Comparison of ENCODE assay signal across 1 cellular context in genomic region chr7:41478187-41478586, GRCh38.
TF ChIP-seq lines count a peak whose summit lies in the region.

No MANE protein-coding gene starts in this region.

TF ChIP-seq in GM12878, 131 proteins besides CTCF, POLR2A, EP300 and RAD21 (continued from another document):
- TF ChIP-seq ZBTB40 (IDR thresholded peaks at IDR 0.05; ENCODE audit: borderline replicate concordance) (no peak), BCL11A (IDR thresholded peaks at IDR 0.05; ENCODE audit: low read depth, low read length) (no peak), MEF2A (IDR thresholded peaks at IDR 0.05; ENCODE audit: insufficient read depth, low read depth, low read length) (0 out of 2 replicates have a peak, but pooled peaks have one; percentile 10), PRDM15 (CRISPR knock-in tag; IDR thresholded peaks at IDR 0.05) (no peak), ELK1 (IDR thresholded peaks at IDR 0.05; ENCODE audit: low read depth, low read length) (no peak), TAF1 (IDR thresholded peaks at IDR 0.05; ENCODE audit: borderline replicate concordance, low read depth, low read length) (no peak), JUNB (IDR thresholded peaks at IDR 0.05) (peak; percentile 71), ASH2L (IDR thresholded peaks at IDR 0.05; ENCODE audit: borderline replicate concordance, low read depth) (no peak), SREBF2 (IDR thresholded peaks at IDR 0.05; ENCODE audit: low read length) (no peak), ZBED1 (IDR thresholded peaks at IDR 0.05; ENCODE audit: borderline replicate concordance) (no peak), GATAD2B (conservative IDR thresholded peaks at IDR 0.05; ENCODE audit: low read depth) (no peak), NBN (IDR thresholded peaks at IDR 0.05) (no peak), HCFC1 (IDR thresholded peaks at IDR 0.05; ENCODE audit: low read length) (no peak), RELB (IDR thresholded peaks at IDR 0.05; ENCODE audit: low read depth) (peak; percentile 15; the same call in 1 of the 2 replicates), ETV6 (conservative IDR thresholded peaks at IDR 0.05 in 1 of 2, IDR thresholded peaks at IDR 0.05 in 1 of 2; ENCODE audit: borderline replicate concordance in 1 of 2, low read depth in 1 of 2) (no peak), NFIC (IDR thresholded peaks at IDR 0.05; ENCODE audit: low read depth, low read length) (peak; percentile 71), BCL3 (IDR thresholded peaks at IDR 0.05; ENCODE audit: borderline replicate concordance, insufficient read depth, low read depth, low read length, poor library complexity, severe bottlenecking) (no peak), LARP7 (IDR thresholded peaks at IDR 0.05) (no peak), SMC3 (IDR thresholded peaks at IDR 0.05; ENCODE audit: borderline replicate concordance, low read length) (no peak)
- TF ChIP-seq, protein P1, sequence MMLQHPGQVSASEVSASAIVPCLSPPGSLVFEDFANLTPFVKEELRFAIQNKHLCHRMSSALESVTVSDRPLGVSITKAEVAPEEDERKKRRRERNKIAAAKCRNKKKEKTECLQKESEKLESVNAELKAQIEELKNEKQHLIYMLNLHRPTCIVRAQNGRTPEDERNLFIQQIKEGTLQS (IDR thresholded peaks at IDR 0.05; ENCODE audit: borderline replicate concordance, extremely low read depth, low read depth, low read length): no peak
- TF ChIP-seq, protein P2, sequence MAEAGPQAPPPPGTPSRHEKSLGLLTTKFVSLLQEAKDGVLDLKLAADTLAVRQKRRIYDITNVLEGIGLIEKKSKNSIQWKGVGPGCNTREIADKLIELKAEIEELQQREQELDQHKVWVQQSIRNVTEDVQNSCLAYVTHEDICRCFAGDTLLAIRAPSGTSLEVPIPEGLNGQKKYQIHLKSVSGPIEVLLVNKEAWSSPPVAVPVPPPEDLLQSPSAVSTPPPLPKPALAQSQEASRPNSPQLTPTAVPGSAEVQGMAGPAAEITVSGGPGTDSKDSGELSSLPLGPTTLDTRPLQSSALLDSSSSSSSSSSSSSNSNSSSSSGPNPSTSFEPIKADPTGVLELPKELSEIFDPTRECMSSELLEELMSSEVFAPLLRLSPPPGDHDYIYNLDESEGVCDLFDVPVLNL (IDR thresholded peaks at IDR 0.05; ENCODE audit: low read depth, low read length): no peak
- TF ChIP-seq, protein P3, sequence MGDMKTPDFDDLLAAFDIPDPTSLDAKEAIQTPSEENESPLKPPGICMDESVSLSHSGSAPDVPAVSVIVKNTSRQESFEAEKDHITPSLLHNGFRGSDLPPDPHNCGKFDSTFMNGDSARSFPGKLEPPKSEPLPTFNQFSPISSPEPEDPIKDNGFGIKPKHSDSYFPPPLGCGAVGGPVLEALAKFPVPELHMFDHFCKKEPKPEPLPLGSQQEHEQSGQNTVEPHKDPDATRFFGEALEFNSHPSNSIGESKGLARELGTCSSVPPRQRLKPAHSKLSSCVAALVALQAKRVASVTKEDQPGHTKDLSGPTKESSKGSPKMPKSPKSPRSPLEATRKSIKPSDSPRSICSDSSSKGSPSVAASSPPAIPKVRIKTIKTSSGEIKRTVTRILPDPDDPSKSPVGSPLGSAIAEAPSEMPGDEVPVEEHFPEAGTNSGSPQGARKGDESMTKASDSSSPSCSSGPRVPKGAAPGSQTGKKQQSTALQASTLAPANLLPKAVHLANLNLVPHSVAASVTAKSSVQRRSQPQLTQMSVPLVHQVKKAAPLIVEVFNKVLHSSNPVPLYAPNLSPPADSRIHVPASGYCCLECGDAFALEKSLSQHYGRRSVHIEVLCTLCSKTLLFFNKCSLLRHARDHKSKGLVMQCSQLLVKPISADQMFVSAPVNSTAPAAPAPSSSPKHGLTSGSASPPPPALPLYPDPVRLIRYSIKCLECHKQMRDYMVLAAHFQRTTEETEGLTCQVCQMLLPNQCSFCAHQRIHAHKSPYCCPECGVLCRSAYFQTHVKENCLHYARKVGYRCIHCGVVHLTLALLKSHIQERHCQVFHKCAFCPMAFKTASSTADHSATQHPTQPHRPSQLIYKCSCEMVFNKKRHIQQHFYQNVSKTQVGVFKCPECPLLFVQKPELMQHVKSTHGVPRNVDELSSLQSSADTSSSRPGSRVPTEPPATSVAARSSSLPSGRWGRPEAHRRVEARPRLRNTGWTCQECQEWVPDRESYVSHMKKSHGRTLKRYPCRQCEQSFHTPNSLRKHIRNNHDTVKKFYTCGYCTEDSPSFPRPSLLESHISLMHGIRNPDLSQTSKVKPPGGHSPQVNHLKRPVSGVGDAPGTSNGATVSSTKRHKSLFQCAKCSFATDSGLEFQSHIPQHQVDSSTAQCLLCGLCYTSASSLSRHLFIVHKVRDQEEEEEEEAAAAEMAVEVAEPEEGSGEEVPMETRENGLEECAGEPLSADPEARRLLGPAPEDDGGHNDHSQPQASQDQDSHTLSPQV (IDR thresholded peaks at IDR 0.05): no peak
- TF ChIP-seq, protein P4, sequence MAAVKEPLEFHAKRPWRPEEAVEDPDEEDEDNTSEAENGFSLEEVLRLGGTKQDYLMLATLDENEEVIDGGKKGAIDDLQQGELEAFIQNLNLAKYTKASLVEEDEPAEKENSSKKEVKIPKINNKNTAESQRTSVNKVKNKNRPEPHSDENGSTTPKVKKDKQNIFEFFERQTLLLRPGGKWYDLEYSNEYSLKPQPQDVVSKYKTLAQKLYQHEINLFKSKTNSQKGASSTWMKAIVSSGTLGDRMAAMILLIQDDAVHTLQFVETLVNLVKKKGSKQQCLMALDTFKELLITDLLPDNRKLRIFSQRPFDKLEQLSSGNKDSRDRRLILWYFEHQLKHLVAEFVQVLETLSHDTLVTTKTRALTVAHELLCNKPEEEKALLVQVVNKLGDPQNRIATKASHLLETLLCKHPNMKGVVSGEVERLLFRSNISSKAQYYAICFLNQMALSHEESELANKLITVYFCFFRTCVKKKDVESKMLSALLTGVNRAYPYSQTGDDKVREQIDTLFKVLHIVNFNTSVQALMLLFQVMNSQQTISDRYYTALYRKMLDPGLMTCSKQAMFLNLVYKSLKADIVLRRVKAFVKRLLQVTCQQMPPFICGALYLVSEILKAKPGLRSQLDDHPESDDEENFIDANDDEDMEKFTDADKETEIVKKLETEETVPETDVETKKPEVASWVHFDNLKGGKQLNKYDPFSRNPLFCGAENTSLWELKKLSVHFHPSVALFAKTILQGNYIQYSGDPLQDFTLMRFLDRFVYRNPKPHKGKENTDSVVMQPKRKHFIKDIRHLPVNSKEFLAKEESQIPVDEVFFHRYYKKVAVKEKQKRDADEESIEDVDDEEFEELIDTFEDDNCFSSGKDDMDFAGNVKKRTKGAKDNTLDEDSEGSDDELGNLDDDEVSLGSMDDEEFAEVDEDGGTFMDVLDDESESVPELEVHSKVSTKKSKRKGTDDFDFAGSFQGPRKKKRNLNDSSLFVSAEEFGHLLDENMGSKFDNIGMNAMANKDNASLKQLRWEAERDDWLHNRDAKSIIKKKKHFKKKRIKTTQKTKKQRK (IDR thresholded peaks at IDR 0.05; ENCODE audit: low read depth, low read length): no peak
- TF ChIP-seq, protein P5, sequence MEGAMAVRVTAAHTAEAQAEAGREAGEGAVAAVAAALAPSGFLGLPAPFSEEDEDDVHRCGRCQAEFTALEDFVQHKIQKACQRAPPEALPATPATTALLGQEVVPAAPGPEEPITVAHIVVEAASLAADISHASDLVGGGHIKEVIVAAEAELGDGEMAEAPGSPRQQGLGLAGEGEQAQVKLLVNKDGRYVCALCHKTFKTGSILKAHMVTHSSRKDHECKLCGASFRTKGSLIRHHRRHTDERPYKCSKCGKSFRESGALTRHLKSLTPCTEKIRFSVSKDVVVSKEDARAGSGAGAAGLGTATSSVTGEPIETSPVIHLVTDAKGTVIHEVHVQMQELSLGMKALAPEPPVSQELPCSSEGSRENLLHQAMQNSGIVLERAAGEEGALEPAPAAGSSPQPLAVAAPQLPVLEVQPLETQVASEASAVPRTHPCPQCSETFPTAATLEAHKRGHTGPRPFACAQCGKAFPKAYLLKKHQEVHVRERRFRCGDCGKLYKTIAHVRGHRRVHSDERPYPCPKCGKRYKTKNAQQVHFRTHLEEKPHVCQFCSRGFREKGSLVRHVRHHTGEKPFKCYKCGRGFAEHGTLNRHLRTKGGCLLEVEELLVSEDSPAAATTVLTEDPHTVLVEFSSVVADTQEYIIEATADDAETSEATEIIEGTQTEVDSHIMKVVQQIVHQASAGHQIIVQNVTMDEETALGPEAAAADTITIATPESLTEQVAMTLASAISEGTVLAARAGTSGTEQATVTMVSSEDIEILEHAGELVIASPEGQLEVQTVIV (IDR thresholded peaks at IDR 0.05; ENCODE audit: borderline replicate concordance, partially characterized antibody): no peak
TF ChIP-seq in GM12878: peak in this region for 6.
